ENCODE assay signal across 8 cellular contexts in the genomic region with DNA sequence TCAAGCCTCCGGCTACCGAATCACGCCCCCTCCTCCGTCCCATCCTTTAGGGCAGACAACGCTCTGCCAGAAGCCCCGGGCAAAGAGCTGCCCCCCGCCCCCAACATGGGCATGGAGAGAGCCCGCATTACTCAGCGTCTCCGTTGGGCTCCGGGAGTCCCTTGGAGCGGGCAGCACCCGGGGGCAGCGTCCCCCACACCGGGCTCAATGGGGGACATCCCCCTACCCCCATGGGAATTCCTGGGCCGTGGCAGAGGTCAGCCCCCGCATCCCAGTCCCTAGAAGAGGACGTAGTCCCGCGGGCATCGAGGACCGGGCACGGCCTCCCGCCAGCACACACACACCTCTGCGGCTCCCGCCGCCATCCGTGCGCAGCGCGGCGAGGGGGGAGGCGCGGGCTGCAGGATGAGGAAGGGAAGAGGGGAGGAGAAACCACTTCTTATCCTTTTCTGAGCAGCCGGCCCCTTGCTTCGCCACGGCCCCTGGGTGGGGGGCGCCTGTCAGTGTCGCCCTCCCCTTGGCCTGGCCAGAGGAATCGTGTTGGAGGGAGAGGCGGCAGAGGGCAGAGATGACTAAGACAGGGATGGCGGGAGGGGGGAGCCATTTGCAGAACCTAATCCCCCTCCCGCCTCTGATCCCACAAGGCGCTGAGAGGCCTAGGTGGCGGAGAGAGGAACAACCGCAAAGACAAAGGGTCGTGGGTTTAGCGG. TPM values are rescaled to one million over a fixed set of nuclear protein-coding genes. Genes with fewer than 3 reads are reported as not detected.
A peak's percentile ranks its signal among the peaks of the same experiment; 100 is the strongest.
DNase-seq lines count a peak whose midpoint lies in the region; ATAC-seq, FAIRE-seq and TF ChIP-seq lines count a peak whose summit lies in the region.

No MANE protein-coding gene starts in this region.

- intact Hi-C loops in ascending aorta (cut with DNase I), result loop anchor here (1.0 kb wide), 1 partner anchor 13 kb away; a partner anchor contains a TSS

- TF ChIP-seq POLR2A in A549 (IDR thresholded peaks at IDR 0.05; ENCODE audit: low read length), result peak; percentile 60

- no peaks in the 10 kb centered on the region for H3K9me3 ChIP-seq in A549
- no peaks in the 10 kb centered on the region for H3K9me3 ChIP-seq in ES-I3 (ENCODE audit: control insufficient read depth, insufficient read depth, low read length)
- no peaks in the 10 kb centered on the region for H3K9me3 ChIP-seq in ascending aorta
- H3K9me3 ChIP-seq in iPS-15b (ENCODE audit: control insufficient read depth, insufficient read depth, low read length), result no peaks in the 10 kb centered on the region
- no peaks in the 10 kb centered on the region for H3K9me3 ChIP-seq in small intestine (ENCODE audit: control insufficient read depth, low read depth)

- H3K27me3 ChIP-seq in ascending aorta (peaks cover 8% of the 10 kb centered on the region), iPS-15b (ENCODE audit: control insufficient read depth, insufficient read depth, low read length) (no peaks in the 10 kb centered on the region), small intestine (ENCODE audit: control insufficient read depth in 2 of 2, insufficient read depth in 2 of 2, low read length in 2 of 2) (no peaks in the 10 kb centered on the region)

- peak overlapping the region; percentile 95 to 99 for H3K27ac ChIP-seq in A549
- H3K27ac ChIP-seq in ascending aorta, result no peak overlapping the region
- no peak overlapping the region for H3K27ac ChIP-seq in small intestine (ENCODE audit: low read depth in 1 of 2, low read length in 1 of 2)

- H3K4me2 ChIP-seq in A549, result peak overlapping the region; percentile 86

- CTCF ChIA-PET in A549 (lab: Yijun Ruan, JAX), result interaction anchor here (0.6 to 9.3 kb wide), 12 partner anchors 9 to 1526 kb away, joined by 3 to 82 read pairs (median 4); a partner anchor contains a TSS

- DNase-seq in A549 (ENCODE audit: low read depth in 1 of 2, low spot score in 1 of 2) (peak; percentile 63 to 79), NCI-H345 treated with DMSO at 0.1 percent for 48 hours (lab: John Stamatoyannopoulos, UW; ENCODE audit: unreplicated experiment) (peak; percentile 39), ascending aorta (ENCODE audit: low spot score in 2 of 2) (no peak), small intestine (no peak)

- FAIRE-seq in A549 (lab: Jason Lieb, UNC) (no peak), small intestine (lab: Jason Lieb, UNC) (no peak)

- H3K4me3 ChIP-seq in A549 (peak overlapping the region; percentile 96), ascending aorta (peak overlapping the region; percentile 68 to 72), iPS-15b (ENCODE audit: low read depth, low read length) (peak overlapping the region; percentile 77), small intestine (ENCODE audit: low read depth in 1 of 2, low read length in 2 of 2) (peak overlapping the region; percentile 50 to 59)

- H3K4me1 ChIP-seq in A549 (peaks cover 62% of the 10 kb centered on the region), ES-I3 (ENCODE audit: insufficient read depth, low read length) (peaks cover 16% of the 10 kb centered on the region), ascending aorta (peaks cover 9 to 12% of the 10 kb centered on the region in 2 donors), iPS-15b (ENCODE audit: control insufficient read depth, insufficient read depth, low read length) (peaks cover 12% of the 10 kb centered on the region), small intestine (ENCODE audit: control insufficient read depth in 2 of 2, insufficient read depth in 1 of 2, low read depth in 1 of 2, low read length in 1 of 2) (no peaks in the 10 kb centered on the region)

- TF ChIP-seq EP300 in A549 (IDR thresholded peaks at IDR 0.05), result no peak

- TF ChIP-seq CTCF in A549 (IDR thresholded peaks at IDR 0.05) (no peak), ascending aorta (IDR thresholded peaks at IDR 0.05) (no peak)

- POLR2A ChIA-PET in A549 (lab: Yijun Ruan, JAX), result interaction anchor here (0.6 to 1.3 kb wide), 4 partner anchors 8 to 75 kb away, joined by 3 to 6 read pairs (median 4); no protein-coding TSS in a partner anchor

- TF ChIP-seq RAD21 in A549 (conservative IDR thresholded peaks at IDR 0.05 in 1 of 2, IDR thresholded peaks at IDR 0.05 in 1 of 2), result 0 out of 5 replicates have a peak, but pooled peaks of 1 of the 2 experiments have one; percentile 10

- ATAC-seq in A549, result peak; percentile 74 to 80
- no peak for ATAC-seq in GM19455 (IDR thresholded peaks at IDR 0.05; ENCODE audit: unreplicated experiment)
- ATAC-seq in GM21529 (IDR thresholded peaks at IDR 0.05; ENCODE audit: unreplicated experiment), result no peak

- H3K9ac ChIP-seq in ES-I3 (ENCODE audit: low read depth, low read length) (peak overlapping the region; percentile 78), iPS-15b (ENCODE audit: low read depth, low read length) (no peak overlapping the region)

- WGBS in A549 (ENCODE audit: missing lambda C conversion rate), result 2% methylated on average over 29 of the region's 48 CpGs
- WGBS in small intestine, 3 donors, result 1 to 2% (median 2%) methylated on average over 30 to 48 of the region's 48 CpGs

- no peaks in the 10 kb centered on the region for H3K36me3 ChIP-seq in ES-I3 (ENCODE audit: insufficient read depth, low read length)
- no peaks in the 10 kb centered on the region for H3K36me3 ChIP-seq in ascending aorta
- no peaks in the 10 kb centered on the region for H3K36me3 ChIP-seq in iPS-15b (ENCODE audit: control insufficient read depth, insufficient read depth, low read length)
- H3K36me3 ChIP-seq in small intestine (ENCODE audit: control insufficient read depth in 2 of 2, insufficient read depth in 2 of 2, low read length in 2 of 2), result no peaks in the 10 kb centered on the region

TF ChIP-seq in A549, 52 proteins besides CTCF, POLR2A, EP300 and RAD21 (continues in another document):
- TF ChIP-seq ZNF302 (CRISPR knock-in tag; IDR thresholded peaks at IDR 0.05), result no peak
- TF ChIP-seq, protein P1, sequence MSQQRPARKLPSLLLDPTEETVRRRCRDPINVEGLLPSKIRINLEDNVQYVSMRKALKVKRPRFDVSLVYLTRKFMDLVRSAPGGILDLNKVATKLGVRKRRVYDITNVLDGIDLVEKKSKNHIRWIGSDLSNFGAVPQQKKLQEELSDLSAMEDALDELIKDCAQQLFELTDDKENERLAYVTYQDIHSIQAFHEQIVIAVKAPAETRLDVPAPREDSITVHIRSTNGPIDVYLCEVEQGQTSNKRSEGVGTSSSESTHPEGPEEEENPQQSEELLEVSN (IDR thresholded peaks at IDR 0.05; ENCODE audit: borderline replicate concordance, low read depth), result peak; percentile 81
- TF ChIP-seq FOXS1 (CRISPR knock-in tag; IDR thresholded peaks at IDR 0.05), result no peak
- TF ChIP-seq, protein P2, sequence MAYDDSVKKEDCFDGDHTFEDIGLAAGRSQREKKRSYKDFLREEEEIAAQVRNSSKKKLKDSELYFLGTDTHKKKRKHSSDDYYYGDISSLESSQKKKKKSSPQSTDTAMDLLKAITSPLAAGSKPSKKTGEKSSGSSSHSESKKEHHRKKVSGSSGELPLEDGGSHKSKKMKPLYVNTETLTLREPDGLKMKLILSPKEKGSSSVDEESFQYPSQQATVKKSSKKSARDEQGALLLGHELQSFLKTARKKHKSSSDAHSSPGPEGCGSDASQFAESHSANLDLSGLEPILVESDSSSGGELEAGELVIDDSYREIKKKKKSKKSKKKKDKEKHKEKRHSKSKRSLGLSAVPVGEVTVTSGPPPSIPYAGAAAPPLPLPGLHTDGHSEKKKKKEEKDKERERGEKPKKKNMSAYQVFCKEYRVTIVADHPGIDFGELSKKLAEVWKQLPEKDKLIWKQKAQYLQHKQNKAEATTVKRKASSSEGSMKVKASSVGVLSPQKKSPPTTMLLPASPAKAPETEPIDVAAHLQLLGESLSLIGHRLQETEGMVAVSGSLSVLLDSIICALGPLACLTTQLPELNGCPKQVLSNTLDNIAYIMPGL (CRISPR knock-in tag; IDR thresholded peaks at IDR 0.05; ENCODE audit: borderline replicate concordance), result no peak
- TF ChIP-seq JUN (IDR thresholded peaks at IDR 0.05), result peak; percentile 25 to 60; a peak in 2 of 5 replicates
- TF ChIP-seq PHF8 (IDR thresholded peaks at IDR 0.05; ENCODE audit: borderline replicate concordance, low read depth), result no peak
- TF ChIP-seq CEBPB (IDR thresholded peaks at IDR 0.05), result no peak
- TF ChIP-seq, protein P3, sequence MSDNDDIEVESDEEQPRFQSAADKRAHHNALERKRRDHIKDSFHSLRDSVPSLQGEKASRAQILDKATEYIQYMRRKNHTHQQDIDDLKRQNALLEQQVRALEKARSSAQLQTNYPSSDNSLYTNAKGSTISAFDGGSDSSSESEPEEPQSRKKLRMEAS (IDR thresholded peaks at IDR 0.05), result peak; percentile 84

RNA-seq across cellular contexts. Expression of a gene that starts 0.8 kb away (rescaled TPM):
- polyA plus RNA-seq in A549 (2011; rRNA removed) (60.2 and 70.7 TPM in 2 replicates), A549 (2017; fragmentation: RNase III; extraction: RNeasy Plus Mini Kit Qiagen cat#74134 plus additional on column Dnase treatment) (99.8 to 139 TPM (median 136 TPM) in 3 replicates), small intestine (1 to 10 TPM in 1 of 3 donors, under 1 TPM in 2; 0.45 to 6.5 (median 0.81) TPM)
- 65.9 and 77.9 TPM in 2 replicates for polyA plus RNA-seq in A549 (2012; cell fraction: cytosol; rRNA removed)
- 394 and 431 TPM in 2 replicates for polyA plus RNA-seq in A549 (2012; cell fraction: nucleus; rRNA removed)
- 198 and 226 TPM in 2 replicates for polyA minus RNA-seq in A549 (2011; rRNA and poly(A)+ RNA removed)
- total RNA-seq in ascending aorta, result 31.9 TPM

RNA-seq across cellular contexts. Expression of a gene that starts 12.6 kb away (rescaled TPM):
- polyA plus RNA-seq in A549 (2011; rRNA removed) (39.2 and 50.3 TPM in 2 replicates), A549 (2017; fragmentation: RNase III; extraction: RNeasy Plus Mini Kit Qiagen cat#74134 plus additional on column Dnase treatment) (83.0 to 93.6 TPM (median 92.5 TPM) in 3 replicates), small intestine (10 to 100 TPM; 44.5 to 48.6 (median 47.0) TPM)
- polyA plus RNA-seq in A549 (2012; cell fraction: cytosol; rRNA removed), result 40.3 and 49.3 TPM in 2 replicates
- 87.4 and 112 TPM in 2 replicates for polyA plus RNA-seq in A549 (2012; cell fraction: nucleus; rRNA removed)
- polyA minus RNA-seq in A549 (2011; rRNA and poly(A)+ RNA removed), result 47.2 and 76.6 TPM in 2 replicates
- total RNA-seq in ascending aorta, result 85.8 TPM

RNA-seq across cellular contexts. Expression of a gene that starts 43.9 kb away (rescaled TPM):
- polyA plus RNA-seq in A549 (2011; rRNA removed) (23.0 and 23.8 TPM in 2 replicates), A549 (2017; fragmentation: RNase III; extraction: RNeasy Plus Mini Kit Qiagen cat#74134 plus additional on column Dnase treatment) (23.3 to 28.1 TPM (median 26.0 TPM) in 3 replicates), small intestine (100 to 1,000 TPM in 1 of 3 donors, 10 to 100 TPM in 2; 45.4 to 111 (median 83.8) TPM)
- polyA plus RNA-seq in A549 (2012; cell fraction: cytosol; rRNA removed), result 39.6 and 58.1 TPM in 2 replicates
- polyA plus RNA-seq in A549 (2012; cell fraction: nucleus; rRNA removed), result 36.5 and 39.0 TPM in 2 replicates
- polyA minus RNA-seq in A549 (2011; rRNA and poly(A)+ RNA removed), result 8.4 and 8.9 TPM in 2 replicates
- total RNA-seq in ascending aorta, result 389 TPM

RNA-seq across cellular contexts. Expression of a gene that starts 54.7 kb away (rescaled TPM):
- polyA plus RNA-seq in A549 (2011; rRNA removed) (11.9 and 18.1 TPM in 2 replicates), A549 (2017; fragmentation: RNase III; extraction: RNeasy Plus Mini Kit Qiagen cat#74134 plus additional on column Dnase treatment) (2.3 to 3.0 TPM (median 2.6 TPM) in 3 replicates), small intestine (100 to 1,000 TPM in 1 of 3 donors, 1 to 10 TPM in 2; 1.6 to 582 (median 5.4) TPM)
- 0.89 and 0.93 TPM in 2 replicates for polyA plus RNA-seq in A549 (2012; cell fraction: cytosol; rRNA removed)
- 0.55 and 1.0 TPM in 2 replicates for polyA plus RNA-seq in A549 (2012; cell fraction: nucleus; rRNA removed)
- polyA minus RNA-seq in A549 (2011; rRNA and poly(A)+ RNA removed), result 5.7 and 7.4 TPM in 2 replicates
- not detected for total RNA-seq in ascending aorta

Comparison
In these comparisons a context has a peak if more than half of its experiments do, and no peak if none do; other contexts are left out.
1. ATAC-seq: peak in A549 (2 of 2); none in GM19455 (single experiment) and GM21529 (single experiment).
2. DNase-seq: peak in A549 (2 of 2) and NCI-H345 treated with DMSO at 0.1 percent for 48 hours (single experiment); none in ascending aorta (0 of 2) and small intestine (single experiment).
3. H3K27ac ChIP-seq: peak in A549 (2 of 2); none in ascending aorta (0 of 2) and small intestine (0 of 2).
4. RNA of a gene that starts 0.8 kb away (polyA plus RNA-seq): 60.2 to 431 TPM in A549; 0.45 to 6.5 TPM in small intestine; every median in the first group is over 4 times any median in the second.
5. Peak in every context shown above with its lines, with median percentiles within 50 percentile points of each other: H3K4me3 ChIP-seq.